Comparison of ENCODE assay signal across 9 cellular contexts in the genomic region with DNA sequence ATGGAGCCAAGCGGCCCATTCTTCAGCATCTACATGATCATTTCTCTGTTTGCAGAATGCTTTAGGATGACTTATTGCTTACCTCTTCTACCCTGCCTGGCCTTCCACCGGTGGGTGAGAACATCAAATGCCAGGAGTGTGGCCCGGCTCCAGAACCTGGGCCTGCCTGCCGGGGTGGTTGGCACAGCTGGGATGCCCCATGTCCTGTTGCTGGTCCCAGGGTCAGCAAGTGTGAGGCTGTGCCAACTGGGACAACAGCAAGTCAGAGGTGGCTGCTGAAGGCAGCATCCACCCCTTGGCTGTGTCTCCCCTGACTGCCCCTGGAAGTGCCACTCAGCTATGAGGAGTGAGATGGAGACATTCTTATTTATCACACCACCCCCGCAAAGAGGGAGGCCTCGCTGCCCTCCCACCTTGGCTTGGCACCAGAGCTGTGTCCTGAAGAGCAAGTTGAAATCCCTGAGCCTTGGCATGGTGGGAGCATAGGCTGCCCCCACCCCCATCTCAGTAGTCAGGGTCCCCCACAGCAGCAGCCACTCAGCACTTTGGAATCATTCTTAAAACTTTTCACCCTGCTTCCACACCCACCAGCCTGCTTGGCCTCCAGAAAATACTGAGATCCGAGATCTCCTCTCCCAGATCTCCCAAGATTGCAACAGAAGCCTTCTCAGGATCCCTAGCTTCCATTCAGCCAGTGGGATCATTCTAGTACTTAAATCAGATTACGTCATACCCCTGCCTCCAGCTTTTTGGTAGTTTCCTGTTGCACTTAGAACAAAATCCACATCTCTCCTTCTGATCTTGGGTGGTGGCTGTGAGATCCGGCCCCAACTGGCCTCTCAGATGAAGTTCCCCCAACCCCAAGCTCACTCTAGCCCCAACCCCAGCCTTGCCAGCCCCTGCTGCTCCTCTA.
DNase-seq lines count a peak whose midpoint lies in the region; ATAC-seq lines count a peak whose summit lies in the region.
"Had no signal": no experiment of that assay in that cellular context is flagged by ENCODE, and none has a peak within 500 bp of the region (broad histone marks: within the 10 kb centered on the region; RNA-seq: fewer than 3 reads in every experiment).

No MANE protein-coding gene starts in this region.

- intact Hi-C loops in left cardiac atrium (cut with DNase I): no loop called here

- peaks cover 57% of the 10 kb centered on the region for H3K4me1 Mint-ChIP-seq in activated CD4-positive, alpha-beta memory T cell treated with anti-CD3 and anti-CD28 coated beads, Interleukin-2, amount 10 ng/mL, durations not matched to agents 7 days and 5 days

- no peaks in the 10 kb centered on the region for H3K9me3 Mint-ChIP-seq in activated CD4-positive, alpha-beta memory T cell treated with anti-CD3 and anti-CD28 coated beads, Interleukin-2, amount 10 ng/mL, durations not matched to agents 7 days and 5 days

- DNase-seq in NCI-H82 (lab: John Stamatoyannopoulos, UW) (peak; percentile 1), NCI-H82 treated with DMSO at 0.1 percent for 48 hours (lab: John Stamatoyannopoulos, UW; ENCODE audit: unreplicated experiment) (no peak), left cardiac atrium (peak; percentile 50), stromal cell of bone marrow (ENCODE audit: low read depth) (peak; percentile 50), DMS153 (lab: John Stamatoyannopoulos, UW) (no peak)
- peak; percentile 55 for DNase-seq in activated CD4-positive, alpha-beta memory T cell treated with anti-CD3 and anti-CD28 coated beads, Interleukin-2, amount 10 ng/mL, durations not matched to agents 7 days and 5 days

- POLR2A ChIA-PET in activated CD4-positive, alpha-beta memory T cell treated with anti-CD3 and anti-CD28 coated beads, Interleukin-2, amount 10 ng/mL, durations not matched to agents 7 days and 5 days (lab: Charles Lee): interaction anchor here (0.9 to 2.6 kb wide), 8 partner anchors 9 to 164 kb away, joined by 3 to 12 read pairs (median 5); a partner anchor contains a TSS

- H3K36me3 Mint-ChIP-seq in activated CD4-positive, alpha-beta memory T cell treated with anti-CD3 and anti-CD28 coated beads, Interleukin-2, amount 10 ng/mL, durations not matched to agents 7 days and 5 days (ENCODE audit: low read depth): peaks cover 66% of the 10 kb centered on the region

- no peaks in the 10 kb centered on the region for H3K27me3 Mint-ChIP-seq in activated CD4-positive, alpha-beta memory T cell treated with anti-CD3 and anti-CD28 coated beads, Interleukin-2, amount 10 ng/mL, durations not matched to agents 7 days and 5 days

- H3K27ac Mint-ChIP-seq in activated CD4-positive, alpha-beta memory T cell treated with anti-CD3 and anti-CD28 coated beads, Interleukin-2, amount 10 ng/mL, durations not matched to agents 7 days and 5 days: peak overlapping the region; percentile 82

- H3K4me3 Mint-ChIP-seq in activated CD4-positive, alpha-beta memory T cell treated with anti-CD3 and anti-CD28 coated beads, Interleukin-2, amount 10 ng/mL, durations not matched to agents 7 days and 5 days: no peak overlapping the region

- peak; percentile 73 to 86 for ATAC-seq in left cardiac atrium
- ATAC-seq in GM19397 (IDR thresholded peaks at IDR 0.05; ENCODE audit: unreplicated experiment): no peak
- no peak for ATAC-seq in GM19351 (IDR thresholded peaks at IDR 0.05; ENCODE audit: unreplicated experiment)
- ATAC-seq: A549 had no signal

- CTCF ChIA-PET in activated CD4-positive, alpha-beta memory T cell treated with anti-CD3 and anti-CD28 coated beads, Interleukin-2, amount 10 ng/mL, durations not matched to agents 7 days and 5 days (lab: Charles Lee): interaction anchor here (1.2 kb wide), 1 partner anchor 27 kb away, joined by 4 read pairs; no protein-coding TSS in a partner anchor

Comparison
In these comparisons a context has a peak if more than half of its experiments do, and no peak if none do; other contexts are left out.
1. DNase-seq: peak in NCI-H82 (single experiment), activated CD4-positive, alpha-beta memory T cell treated with anti-CD3 and anti-CD28 coated beads, Interleukin-2, amount 10 ng/mL, durations not matched to agents 7 days and 5 days (single experiment), left cardiac atrium (single experiment) and stromal cell of bone marrow (single experiment); none in NCI-H82 treated with DMSO at 0.1 percent for 48 hours (single experiment) and DMS153 (single experiment).
2. ATAC-seq: peak in left cardiac atrium (2 of 2); none in GM19397 (single experiment) and GM19351 (single experiment).